ENCODE assay signal across 1 cellular context in the genomic region with DNA sequence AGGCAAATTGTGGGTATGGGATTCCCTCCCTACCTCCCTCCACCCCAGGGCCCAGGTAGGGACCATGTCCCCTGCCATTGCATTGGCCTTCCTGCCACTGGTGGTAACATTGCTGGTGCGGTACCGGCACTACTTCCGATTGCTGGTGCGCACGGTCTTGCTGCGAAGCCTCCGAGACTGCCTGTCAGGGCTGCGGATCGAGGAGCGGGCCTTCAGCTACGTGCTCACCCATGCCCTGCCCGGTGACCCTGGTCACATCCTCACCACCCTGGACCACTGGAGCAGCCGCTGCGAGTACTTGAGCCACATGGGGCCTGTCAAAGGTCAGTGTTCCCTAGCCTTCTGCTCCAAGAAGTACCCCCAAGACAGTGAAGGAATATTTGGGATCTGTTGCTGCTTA.
TF ChIP-seq lines count a peak whose summit lies in the region.

A gene with protein sequence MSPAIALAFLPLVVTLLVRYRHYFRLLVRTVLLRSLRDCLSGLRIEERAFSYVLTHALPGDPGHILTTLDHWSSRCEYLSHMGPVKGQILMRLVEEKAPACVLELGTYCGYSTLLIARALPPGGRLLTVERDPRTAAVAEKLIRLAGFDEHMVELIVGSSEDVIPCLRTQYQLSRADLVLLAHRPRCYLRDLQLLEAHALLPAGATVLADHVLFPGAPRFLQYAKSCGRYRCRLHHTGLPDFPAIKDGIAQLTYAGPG (plus strand): TSS at position 37 of the 400 bp plus-strand sequence. CDS start 28 bp downstream, at position 65.

TF ChIP-seq in GM12878, 131 proteins besides CTCF, POLR2A, EP300 and RAD21:
- TF ChIP-seq, protein P1, sequence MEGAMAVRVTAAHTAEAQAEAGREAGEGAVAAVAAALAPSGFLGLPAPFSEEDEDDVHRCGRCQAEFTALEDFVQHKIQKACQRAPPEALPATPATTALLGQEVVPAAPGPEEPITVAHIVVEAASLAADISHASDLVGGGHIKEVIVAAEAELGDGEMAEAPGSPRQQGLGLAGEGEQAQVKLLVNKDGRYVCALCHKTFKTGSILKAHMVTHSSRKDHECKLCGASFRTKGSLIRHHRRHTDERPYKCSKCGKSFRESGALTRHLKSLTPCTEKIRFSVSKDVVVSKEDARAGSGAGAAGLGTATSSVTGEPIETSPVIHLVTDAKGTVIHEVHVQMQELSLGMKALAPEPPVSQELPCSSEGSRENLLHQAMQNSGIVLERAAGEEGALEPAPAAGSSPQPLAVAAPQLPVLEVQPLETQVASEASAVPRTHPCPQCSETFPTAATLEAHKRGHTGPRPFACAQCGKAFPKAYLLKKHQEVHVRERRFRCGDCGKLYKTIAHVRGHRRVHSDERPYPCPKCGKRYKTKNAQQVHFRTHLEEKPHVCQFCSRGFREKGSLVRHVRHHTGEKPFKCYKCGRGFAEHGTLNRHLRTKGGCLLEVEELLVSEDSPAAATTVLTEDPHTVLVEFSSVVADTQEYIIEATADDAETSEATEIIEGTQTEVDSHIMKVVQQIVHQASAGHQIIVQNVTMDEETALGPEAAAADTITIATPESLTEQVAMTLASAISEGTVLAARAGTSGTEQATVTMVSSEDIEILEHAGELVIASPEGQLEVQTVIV (IDR thresholded peaks at IDR 0.05; ENCODE audit: borderline replicate concordance, partially characterized antibody), result no peak
- TF ChIP-seq IRF4 (IDR thresholded peaks at IDR 0.05; ENCODE audit: low read depth, low read length) (no peak), CREM (IDR thresholded peaks at IDR 0.05; ENCODE audit: low read depth) (no peak), LARP7 (IDR thresholded peaks at IDR 0.05) (no peak), KDM1A (IDR thresholded peaks at IDR 0.05; ENCODE audit: borderline replicate concordance) (no peak), KAT2A (conservative IDR thresholded peaks at IDR 0.05; ENCODE audit: control insufficient read depth, low read depth, low read length) (no peak), HDGF (IDR thresholded peaks at IDR 0.05) (no peak), SRF (IDR thresholded peaks at IDR 0.05; ENCODE audit: low read depth in 2 of 2, low read length in 2 of 2) (no peak), SIN3A (IDR thresholded peaks at IDR 0.05; ENCODE audit: low read depth, low read length) (no peak), HDAC6 (IDR thresholded peaks at IDR 0.05; ENCODE audit: unreplicated experiment) (no peak), SMAD5 (IDR thresholded peaks at IDR 0.05; ENCODE audit: low read depth) (no peak), PAX5 (IDR thresholded peaks at IDR 0.05; ENCODE audit: borderline replicate concordance, low read depth, low read length) (no peak)
- TF ChIP-seq, protein P2, sequence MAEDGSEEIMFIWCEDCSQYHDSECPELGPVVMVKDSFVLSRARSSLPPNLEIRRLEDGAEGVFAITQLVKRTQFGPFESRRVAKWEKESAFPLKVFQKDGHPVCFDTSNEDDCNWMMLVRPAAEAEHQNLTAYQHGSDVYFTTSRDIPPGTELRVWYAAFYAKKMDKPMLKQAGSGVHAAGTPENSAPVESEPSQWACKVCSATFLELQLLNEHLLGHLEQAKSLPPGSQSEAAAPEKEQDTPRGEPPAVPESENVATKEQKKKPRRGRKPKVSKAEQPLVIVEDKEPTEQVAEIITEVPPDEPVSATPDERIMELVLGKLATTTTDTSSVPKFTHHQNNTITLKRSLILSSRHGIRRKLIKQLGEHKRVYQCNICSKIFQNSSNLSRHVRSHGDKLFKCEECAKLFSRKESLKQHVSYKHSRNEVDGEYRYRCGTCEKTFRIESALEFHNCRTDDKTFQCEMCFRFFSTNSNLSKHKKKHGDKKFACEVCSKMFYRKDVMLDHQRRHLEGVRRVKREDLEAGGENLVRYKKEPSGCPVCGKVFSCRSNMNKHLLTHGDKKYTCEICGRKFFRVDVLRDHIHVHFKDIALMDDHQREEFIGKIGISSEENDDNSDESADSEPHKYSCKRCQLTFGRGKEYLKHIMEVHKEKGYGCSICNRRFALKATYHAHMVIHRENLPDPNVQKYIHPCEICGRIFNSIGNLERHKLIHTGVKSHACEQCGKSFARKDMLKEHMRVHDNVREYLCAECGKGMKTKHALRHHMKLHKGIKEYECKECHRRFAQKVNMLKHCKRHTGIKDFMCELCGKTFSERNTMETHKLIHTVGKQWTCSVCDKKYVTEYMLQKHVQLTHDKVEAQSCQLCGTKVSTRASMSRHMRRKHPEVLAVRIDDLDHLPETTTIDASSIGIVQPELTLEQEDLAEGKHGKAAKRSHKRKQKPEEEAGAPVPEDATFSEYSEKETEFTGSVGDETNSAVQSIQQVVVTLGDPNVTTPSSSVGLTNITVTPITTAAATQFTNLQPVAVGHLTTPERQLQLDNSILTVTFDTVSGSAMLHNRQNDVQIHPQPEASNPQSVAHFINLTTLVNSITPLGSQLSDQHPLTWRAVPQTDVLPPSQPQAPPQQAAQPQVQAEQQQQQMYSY (CRISPR knock-in tag; IDR thresholded peaks at IDR 0.05), result no peak
- TF ChIP-seq, protein P3, sequence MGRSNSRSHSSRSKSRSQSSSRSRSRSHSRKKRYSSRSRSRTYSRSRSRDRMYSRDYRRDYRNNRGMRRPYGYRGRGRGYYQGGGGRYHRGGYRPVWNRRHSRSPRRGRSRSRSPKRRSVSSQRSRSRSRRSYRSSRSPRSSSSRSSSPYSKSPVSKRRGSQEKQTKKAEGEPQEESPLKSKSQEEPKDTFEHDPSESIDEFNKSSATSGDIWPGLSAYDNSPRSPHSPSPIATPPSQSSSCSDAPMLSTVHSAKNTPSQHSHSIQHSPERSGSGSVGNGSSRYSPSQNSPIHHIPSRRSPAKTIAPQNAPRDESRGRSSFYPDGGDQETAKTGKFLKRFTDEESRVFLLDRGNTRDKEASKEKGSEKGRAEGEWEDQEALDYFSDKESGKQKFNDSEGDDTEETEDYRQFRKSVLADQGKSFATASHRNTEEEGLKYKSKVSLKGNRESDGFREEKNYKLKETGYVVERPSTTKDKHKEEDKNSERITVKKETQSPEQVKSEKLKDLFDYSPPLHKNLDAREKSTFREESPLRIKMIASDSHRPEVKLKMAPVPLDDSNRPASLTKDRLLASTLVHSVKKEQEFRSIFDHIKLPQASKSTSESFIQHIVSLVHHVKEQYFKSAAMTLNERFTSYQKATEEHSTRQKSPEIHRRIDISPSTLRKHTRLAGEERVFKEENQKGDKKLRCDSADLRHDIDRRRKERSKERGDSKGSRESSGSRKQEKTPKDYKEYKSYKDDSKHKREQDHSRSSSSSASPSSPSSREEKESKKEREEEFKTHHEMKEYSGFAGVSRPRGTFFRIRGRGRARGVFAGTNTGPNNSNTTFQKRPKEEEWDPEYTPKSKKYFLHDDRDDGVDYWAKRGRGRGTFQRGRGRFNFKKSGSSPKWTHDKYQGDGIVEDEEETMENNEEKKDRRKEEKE (IDR thresholded peaks at IDR 0.05), result no peak
